In the genomic region with DNA sequence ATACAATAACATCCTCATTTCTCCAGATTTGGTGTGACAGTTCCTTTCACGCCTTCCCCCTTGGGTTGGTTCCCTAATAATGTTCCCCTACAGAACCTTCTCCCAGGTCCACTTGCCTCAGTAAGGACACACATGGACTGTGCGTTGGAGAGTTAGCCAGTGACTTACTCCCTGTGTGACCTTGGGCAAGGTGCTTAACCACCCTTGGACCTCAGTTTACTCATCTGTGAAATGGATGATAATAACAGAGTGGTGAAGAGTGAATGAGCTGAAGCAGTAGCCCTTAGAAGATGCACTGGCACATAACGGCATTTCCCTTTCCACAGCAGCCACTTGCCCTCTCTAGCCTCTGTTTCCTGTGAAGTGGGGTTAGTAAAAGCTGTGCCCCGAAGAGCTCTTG, we compare ENCODE assay signal across 1 cellular context.
TF ChIP-seq lines count a peak whose summit lies in the region.

No MANE protein-coding gene starts in this region.

TF ChIP-seq in IMR-90, 13 proteins besides CTCF, POLR2A, EP300 and RAD21:
- no peak for TF ChIP-seq MXI1 (IDR thresholded peaks at IDR 0.05; ENCODE audit: borderline replicate concordance, low read depth, low read length)
- TF ChIP-seq MAFK (IDR thresholded peaks at IDR 0.05; ENCODE audit: low read depth, low read length) = no peak
- TF ChIP-seq NFE2L2 (IDR thresholded peaks at IDR 0.05; ENCODE audit: low read depth, low read length) = no peak
- TF ChIP-seq CHD1 (IDR thresholded peaks at IDR 0.05; ENCODE audit: low read depth, low read length) = no peak
- TF ChIP-seq, protein P1, sequence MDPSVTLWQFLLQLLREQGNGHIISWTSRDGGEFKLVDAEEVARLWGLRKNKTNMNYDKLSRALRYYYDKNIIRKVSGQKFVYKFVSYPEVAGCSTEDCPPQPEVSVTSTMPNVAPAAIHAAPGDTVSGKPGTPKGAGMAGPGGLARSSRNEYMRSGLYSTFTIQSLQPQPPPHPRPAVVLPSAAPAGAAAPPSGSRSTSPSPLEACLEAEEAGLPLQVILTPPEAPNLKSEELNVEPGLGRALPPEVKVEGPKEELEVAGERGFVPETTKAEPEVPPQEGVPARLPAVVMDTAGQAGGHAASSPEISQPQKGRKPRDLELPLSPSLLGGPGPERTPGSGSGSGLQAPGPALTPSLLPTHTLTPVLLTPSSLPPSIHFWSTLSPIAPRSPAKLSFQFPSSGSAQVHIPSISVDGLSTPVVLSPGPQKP (IDR thresholded peaks at IDR 0.05; ENCODE audit: borderline replicate concordance, low read depth, low read length) = no peak
- TF ChIP-seq RFX5 (IDR thresholded peaks at IDR 0.05; ENCODE audit: low read depth, low read length) = no peak
- TF ChIP-seq RCOR1 (IDR thresholded peaks at IDR 0.05; ENCODE audit: insufficient replicate concordance, low read length) = no peak
- no peak for TF ChIP-seq FOS (IDR thresholded peaks at IDR 0.05; ENCODE audit: low read depth, low read length)
- TF ChIP-seq BHLHE40 (IDR thresholded peaks at IDR 0.05; ENCODE audit: low read depth, low read length) = no peak
- TF ChIP-seq CEBPB (IDR thresholded peaks at IDR 0.05; ENCODE audit: low read depth, low read length) = no peak
- no peak for TF ChIP-seq SMC3 (IDR thresholded peaks at IDR 0.05; ENCODE audit: low read depth, low read length)
